Comparison of ENCODE assay signal across 1 cellular context in genomic region chr11:64447717-64448598, GRCh38.
TF ChIP-seq lines count a peak whose summit lies in the region.

No MANE protein-coding gene starts in this region.

TF ChIP-seq in SK-N-SH, 30 proteins besides CTCF, POLR2A, EP300 and RAD21 (continued from another document):
- TF ChIP-seq TEAD4 (IDR thresholded peaks at IDR 0.05; ENCODE audit: borderline replicate concordance, insufficient read depth) = no peak
- TF ChIP-seq, protein P1, sequence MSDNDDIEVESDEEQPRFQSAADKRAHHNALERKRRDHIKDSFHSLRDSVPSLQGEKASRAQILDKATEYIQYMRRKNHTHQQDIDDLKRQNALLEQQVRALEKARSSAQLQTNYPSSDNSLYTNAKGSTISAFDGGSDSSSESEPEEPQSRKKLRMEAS (IDR thresholded peaks at IDR 0.05; ENCODE audit: low read depth) = no peak
